ENCODE assay signal across 4 cellular contexts in genomic region chr1:116756092-116756491, GRCh38. TPM values are rescaled to one million over a fixed set of nuclear protein-coding genes. Genes with fewer than 3 reads are reported as not detected.
"Had no signal": no experiment of that assay in that cellular context is flagged by ENCODE, and none has a peak within 500 bp of the region (broad histone marks: within the 10 kb centered on the region; RNA-seq: fewer than 3 reads in every experiment).

No MANE protein-coding gene starts in this region.

RNA-seq across cellular contexts. Expression of gene CD2, which starts 1.9 kb away (rescaled TPM):
- total RNA-seq: endodermal cell, kidney epithelial cell, myocyte, SJCRH30 had no signal
